8 cellular contexts compared by ENCODE assay signal in genomic region chr20:33401042-33401921, GRCh38. TPM values are rescaled to one million over a fixed set of nuclear protein-coding genes. Genes with fewer than 3 reads are reported as not detected.
DNase-seq lines count a peak whose midpoint lies in the region; ATAC-seq and TF ChIP-seq lines count a peak whose summit lies in the region.

TSS of gene CDK5RAP1 (minus strand) at chr20:33401519. CDS start at chr20:33397064, 4,455 bp downstream.

- 0 to 1% methylated on average over 13 to 21 of the region's 47 CpGs for WGBS in esophagus squamous epithelium, 2 donors

- TF ChIP-seq CTCF in Calu3 (IDR thresholded peaks at IDR 0.05; ENCODE audit: unreplicated experiment) (no peak), KMS-11 (conservative IDR thresholded peaks at IDR 0.05; ENCODE audit: low read depth, low read length) (0 out of 2 replicates have a peak, but pooled peaks have one; percentile 10), esophagus squamous epithelium (IDR thresholded peaks at IDR 0.05) (peak in 1 of 6 experiments; percentile 30)

- H3K36me3 ChIP-seq in KMS-11 (ENCODE audit: insufficient read depth), result no peaks in the 10 kb centered on the region
- H3K36me3 ChIP-seq in esophagus squamous epithelium, result peaks cover 0 to 17% (median 0%) of the 10 kb centered on the region in 3 donors
- peaks cover 4 to 7% of the 10 kb centered on the region in 2 donors for H3K36me3 ChIP-seq in muscle layer of duodenum (ENCODE audit: control insufficient read depth in 1 of 2, insufficient read depth in 2 of 2, low read length in 2 of 2)

- peak in 2 of 4 donors; percentile 7 to 34 for TF ChIP-seq POLR2A in esophagus squamous epithelium (IDR thresholded peaks at IDR 0.05)

- DNase-seq in Calu3, result peak; percentile 91
- DNase-seq in activated T-cell treated with anti-CD3 and anti-CD28 coated beads, Interleukin-2, amount 50 U/mL, for 4 hours, result peak; percentile 77
- DNase-seq in esophagus squamous epithelium (lab: John Stamatoyannopoulos, UW), result peak; percentile 59
- peak; percentile 66 to 71 for DNase-seq in stimulated activated CD8-positive, alpha-beta memory T cell treated with anti-CD3 and anti-CD28 coated beads, Interleukin-7, amount 100 ng/mL, for 1 hour (ENCODE audit: low read depth in 2 of 2)

- H4K20me1 ChIP-seq in KMS-11 (ENCODE audit: insufficient read depth), result no peaks in the 10 kb centered on the region

- H3K9me3 ChIP-seq in esophagus squamous epithelium (no peaks in the 10 kb centered on the region), muscle layer of duodenum (ENCODE audit: control insufficient read depth in 1 of 2, low read length in 2 of 2) (no peaks in the 10 kb centered on the region)

- H3K4me1 ChIP-seq in KMS-11 (ENCODE audit: low read depth, poor library complexity, severe bottlenecking) (peaks cover 18% of the 10 kb centered on the region), esophagus squamous epithelium (peaks cover 12 to 54% (median 24%) of the 10 kb centered on the region in 3 donors), muscle layer of duodenum (ENCODE audit: control insufficient read depth in 1 of 2, insufficient read depth in 2 of 2, low read length in 2 of 2) (peaks cover 6 to 23% of the 10 kb centered on the region in 2 donors)

- peak within 1 kb of the TSS; percentile 28 for H3K27ac ChIP-seq in KMS-11
- H3K27ac ChIP-seq in esophagus squamous epithelium, result peak within 1 kb of the TSS; percentile 64 to 83 (median 80)
- H3K27ac ChIP-seq in muscle layer of duodenum (ENCODE audit: low read length), result peak within 1 kb of the TSS; percentile 71

- H3K27me3 ChIP-seq in KMS-11 (ENCODE audit: insufficient read depth, low read depth) (no peaks in the 10 kb centered on the region), esophagus squamous epithelium (no peaks in the 10 kb centered on the region), muscle layer of duodenum (ENCODE audit: low read depth, low read length) (no peaks in the 10 kb centered on the region)

- peak within 1 kb of the TSS; percentile 92 for H2AFZ ChIP-seq in KMS-11 (ENCODE audit: low read depth)

- peaks cover 58% of the 10 kb centered on the region for H3K79me2 ChIP-seq in KMS-11 (ENCODE audit: insufficient read depth, low read depth)

- no peak within 1 kb of the TSS for H3K4me3 ChIP-seq in KMS-11 (IDR thresholded peaks at IDR 0.05; ENCODE audit: insufficient read depth, low read depth, low read length)
- peak within 1 kb of the TSS; percentile 85 to 99 (median 96) for H3K4me3 ChIP-seq in esophagus squamous epithelium
- peak within 1 kb of the TSS; percentile 95 to 96 for H3K4me3 ChIP-seq in muscle layer of duodenum (ENCODE audit: low read depth in 1 of 2, low read length in 2 of 2)

- no peaks in the 10 kb centered on the region for H3K27me3 Mint-ChIP-seq in Calu3 (ENCODE audit: unreplicated experiment)
- no peaks in the 10 kb centered on the region for H3K27me3 Mint-ChIP-seq in activated T-cell treated with anti-CD3 and anti-CD28 coated beads, Interleukin-2, amount 50 U/mL, for 4 hours (ENCODE audit: low read depth)

- ATAC-seq in GM21529 (IDR thresholded peaks at IDR 0.05; ENCODE audit: unreplicated experiment), result peak; percentile 83
- ATAC-seq in activated T-cell treated with anti-CD3 and anti-CD28 coated beads, Interleukin-2, amount 50 U/mL, for 4 hours, result peak; percentile 96 to 98

- H3K4me2 ChIP-seq in KMS-11, result peak within 1 kb of the TSS; percentile 99

- H3K4me3 Mint-ChIP-seq in Calu3 (ENCODE audit: low read depth, unreplicated experiment), result peak within 1 kb of the TSS; percentile 99
- H3K4me3 Mint-ChIP-seq in activated T-cell treated with anti-CD3 and anti-CD28 coated beads, Interleukin-2, amount 50 U/mL, for 4 hours, result peak within 1 kb of the TSS; percentile 91

- CTCF ChIA-PET in Calu3 (lab: Charles Lee), result interaction anchor here (0.5 to 2.6 kb wide), 10 partner anchors 10 to 537 kb away, joined by 3 to 13 read pairs (median 4); partner anchors contain the start of genes ACTL10 and SNTA1

- H3K4me1 Mint-ChIP-seq in Calu3 (ENCODE audit: low read depth, unreplicated experiment), result peaks cover 19% of the 10 kb centered on the region
- peaks cover 47% of the 10 kb centered on the region for H3K4me1 Mint-ChIP-seq in activated T-cell treated with anti-CD3 and anti-CD28 coated beads, Interleukin-2, amount 50 U/mL, for 4 hours (ENCODE audit: low read depth)

- peak within 1 kb of the TSS; percentile 74 for H3K9ac ChIP-seq in KMS-11

- intact Hi-C loops in Calu3 (cut with micrococcal nuclease; ENCODE audit: unreplicated experiment) (loop anchor here (1.0 to 5.0 kb wide), 2 partner anchors 43 to 266 kb away; partner anchors contain the start of gene ACTL10), esophagus squamous epithelium (cut with DNase I) (no loop called here)

- peak within 1 kb of the TSS; percentile 64 for H3K27ac Mint-ChIP-seq in Calu3 (ENCODE audit: unreplicated experiment)

- H3K36me3 Mint-ChIP-seq in Calu3 (ENCODE audit: insufficient read depth, unreplicated experiment), result peaks cover 26% of the 10 kb centered on the region
- peaks cover 4% of the 10 kb centered on the region for H3K36me3 Mint-ChIP-seq in activated T-cell treated with anti-CD3 and anti-CD28 coated beads, Interleukin-2, amount 50 U/mL, for 4 hours (ENCODE audit: insufficient read depth)

- H3K9me3 Mint-ChIP-seq in Calu3 (ENCODE audit: low read depth, unreplicated experiment), result no peaks in the 10 kb centered on the region
- H3K9me3 Mint-ChIP-seq in activated T-cell treated with anti-CD3 and anti-CD28 coated beads, Interleukin-2, amount 50 U/mL, for 4 hours, result no peaks in the 10 kb centered on the region

- TSS peak; percentile 38 for BruUV-seq in Calu3 (replicated peaks; lab: Mats Ljungman, UMichigan)

TF ChIP-seq in PFSK-1, 5 proteins besides CTCF, POLR2A, EP300 and RAD21:
- peak; percentile 54 to 79; a peak in 3 of 4 replicates for TF ChIP-seq REST (IDR thresholded peaks at IDR 0.05; ENCODE audit: insufficient read depth in 1 of 2, low read depth in 2 of 2, low read length in 2 of 2)
- TF ChIP-seq FOXP2 (optimal IDR thresholded peaks at IDR 0.05; ENCODE audit: borderline replicate concordance, extremely low read depth, extremely low read length, insufficient read depth), result peak; percentile 78
- TF ChIP-seq POLR2AphosphoS5 (IDR thresholded peaks at IDR 0.05; ENCODE audit: low read depth, low read length), result peak; percentile 87
- TF ChIP-seq SIN3A (IDR thresholded peaks at IDR 0.05; ENCODE audit: borderline replicate concordance, insufficient read depth, low read length), result peak; percentile 61; the same call in 1 of the 2 replicates
- TF ChIP-seq TAF1 (IDR thresholded peaks at IDR 0.05; ENCODE audit: borderline replicate concordance, insufficient read depth, low read length), result peak; percentile 94
TF ChIP-seq in PFSK-1: peak in this region for 5.

RNA-seq across cellular contexts. Expression of gene CDK5RAP1, which starts in this region (rescaled TPM):
- total RNA-seq in Calu3 (2022), result 63.6 and 65.8 TPM in 2 replicates
- 60.1 TPM for polyA plus RNA-seq in PFSK-1 (2012; ENCODE audit: insufficient read length, low read depth)
- total RNA-seq in activated T-cell treated with anti-CD3 and anti-CD28 coated beads, Interleukin-2, amount 50 U/mL, for 4 hours, result 10 to 100 TPM; 52.6 to 55.7 (median 53.8) TPM
- 10 to 100 TPM; 13.5 to 23.2 (median 20.1) TPM for total RNA-seq in esophagus squamous epithelium

Comparison
In these comparisons a context has a peak if more than half of its experiments do, and no peak if none do; other contexts are left out.
1. H3K27ac ChIP-seq: peak in every context shown above with its lines; median percentile 80 in esophagus squamous epithelium; 71 in muscle layer of duodenum; 28 in KMS-11.